Comparison of ENCODE assay signal across 14 cellular contexts in genomic region chr11:47587733-47588326, GRCh38. TPM values are rescaled to one million over a fixed set of nuclear protein-coding genes. Genes with fewer than 3 reads are reported as not detected.
DNase-seq lines count a peak whose midpoint lies in the region; ATAC-seq, FAIRE-seq and TF ChIP-seq lines count a peak whose summit lies in the region.
"Had no signal": no experiment of that assay in that cellular context is flagged by ENCODE, and none has a peak within 500 bp of the region (broad histone marks: within the 10 kb centered on the region; RNA-seq: fewer than 3 reads in every experiment).

No MANE protein-coding gene starts in this region.

- peak in 3 of 4 donors; percentile 21 to 72 (median 62) for ATAC-seq in heart left ventricle
- ATAC-seq in pancreas, result peak in 3 of 4 donors; percentile 22 to 84 (median 72)
- ATAC-seq: naive thymus-derived CD8-positive, alpha-beta T cell; stimulated activated naive CD8-positive, alpha-beta T cell treated with anti-CD3 and anti-CD28 coated beads, Interleukin-15, Interleukin-2, amounts not matched to agents 100 U/mL and 50 U/mL, for 24 hours had no signal

- WGBS in heart left ventricle, 4 donors, result 68 to 89% (median 78%) methylated on average over 11 to 14 of the region's 14 CpGs
- WGBS in pancreas, 2 donors, result 68 to 76% methylated on average over 13 to 14 of the region's 14 CpGs

- no peak for TF ChIP-seq POLR2A in heart left ventricle (IDR thresholded peaks at IDR 0.05)

- H3K4me3 ChIP-seq in heart left ventricle (peak overlapping the region in 1 of 12 donors; percentile 38), pancreas (no peak overlapping the region)

- peaks cover 8% of the 10 kb centered on the region for H3K4me1 Mint-ChIP-seq in T-helper 2 cell treated with Interferon-gamma antibody and Interleukin-4, amounts not matched to agents 5 μg/mL and 100 μg/mL, for 36 hours (ENCODE audit: low read depth)

- H3K27ac Mint-ChIP-seq in T-helper 2 cell treated with Interferon-gamma antibody and Interleukin-4, amounts not matched to agents 5 μg/mL and 100 μg/mL, for 36 hours, result no peak overlapping the region
- H3K27ac Mint-ChIP-seq: endodermal cell had no signal

- H3K27ac ChIP-seq in heart left ventricle, result peak overlapping the region in 2 of 12 donors; percentile 14 to 60
- no peak overlapping the region for H3K27ac ChIP-seq in pancreas

- peaks cover 5% of the 10 kb centered on the region for H3K27me3 Mint-ChIP-seq in T-helper 2 cell treated with Interferon-gamma antibody and Interleukin-4, amounts not matched to agents 5 μg/mL and 100 μg/mL, for 36 hours (ENCODE audit: low read depth)

- no peak for FAIRE-seq in pancreas (lab: Jason Lieb, UNC)
- FAIRE-seq: GM18507, TTC549 had no signal

- H3K4me1 ChIP-seq in heart left ventricle, result peaks cover 0 to 26% (median 11%) of the 10 kb centered on the region in 12 donors
- no peaks in the 10 kb centered on the region for H3K4me1 ChIP-seq in pancreas

- no peak overlapping the region for H3K4me3 Mint-ChIP-seq in T-helper 2 cell treated with Interferon-gamma antibody and Interleukin-4, amounts not matched to agents 5 μg/mL and 100 μg/mL, for 36 hours
- H3K4me3 Mint-ChIP-seq: endodermal cell; naive thymus-derived CD8-positive, alpha-beta T cell had no signal

- peak; percentile 78 for DNase-seq in Ammon's horn (ENCODE audit: low spot score)
- DNase-seq in NOMO-1 treated with DMSO at 0.1 percent for 48 hours (lab: John Stamatoyannopoulos, UW; ENCODE audit: unreplicated experiment), result peak; percentile 91
- DNase-seq in heart left ventricle, result peak in 4 of 5 donors; percentile 52 to 80 (median 66)
- DNase-seq in pancreas, result peak in 1 of 6 donors; percentile 44
- no peak for DNase-seq in RPMI8226
- no peak for DNase-seq in HK-2 (ENCODE audit: unreplicated experiment)
- no peak for DNase-seq in NCI-H69 (lab: John Stamatoyannopoulos, UW)
- DNase-seq in T-helper 2 cell treated with Interferon-gamma antibody and Interleukin-4, amounts not matched to agents 5 μg/mL and 100 μg/mL, for 36 hours (ENCODE audit: low spot score), result no peak
- DNase-seq: endodermal cell; naive thymus-derived CD8-positive, alpha-beta T cell; NCI-H1417 treated with DMSO at 0.1 percent for 48 hours; stimulated activated naive CD8-positive, alpha-beta T cell treated with anti-CD3 and anti-CD28 coated beads, Interleukin-15, Interleukin-2, amounts not matched to agents 100 U/mL and 50 U/mL, for 24 hours had no signal

- intact Hi-C loops in heart left ventricle (cut with DNase I) (no loop called here), pancreas (cut with DNase I) (no loop called here)

- H3K36me3 ChIP-seq in heart left ventricle (peaks cover 0 to 25% (median 24%) of the 10 kb centered on the region in 9 donors), pancreas (peaks cover under 1 to 13% (median 11%) of the 10 kb centered on the region in 3 donors)

- peaks cover 12% of the 10 kb centered on the region for H3K36me3 Mint-ChIP-seq in T-helper 2 cell treated with Interferon-gamma antibody and Interleukin-4, amounts not matched to agents 5 μg/mL and 100 μg/mL, for 36 hours (ENCODE audit: low read depth)

- no peak for TF ChIP-seq CTCF in heart left ventricle (IDR thresholded peaks at IDR 0.05)
- no peak for TF ChIP-seq CTCF in pancreas (IDR thresholded peaks at IDR 0.05)

- no peaks in the 10 kb centered on the region for H3K9me3 Mint-ChIP-seq in T-helper 2 cell treated with Interferon-gamma antibody and Interleukin-4, amounts not matched to agents 5 μg/mL and 100 μg/mL, for 36 hours
- H3K9me3 Mint-ChIP-seq: naive thymus-derived CD8-positive, alpha-beta T cell had no signal

- peaks cover 0 to 28% (median 8%) of the 10 kb centered on the region in 9 donors for H3K27me3 ChIP-seq in heart left ventricle
- no peaks in the 10 kb centered on the region for H3K27me3 ChIP-seq in pancreas

- H3K9me3 ChIP-seq in heart left ventricle (no peaks in the 10 kb centered on the region), pancreas (no peaks in the 10 kb centered on the region)

RNA-seq across cellular contexts. Expression of gene FAM180B, which starts 1.4 kb away (rescaled TPM):
- total RNA-seq in heart left ventricle (1 to 10 TPM in 1 of 9 donors, under 1 TPM in 5, not detected in 3; 0.21 to 1.3 (median 0.39) TPM), pancreas (under 1 TPM in 1 of 6 donors, not detected in 5; 0.17 TPM)
- polyA plus RNA-seq in heart left ventricle (under 1 TPM in 1 of 2 donors, not detected in 1; 0.15 TPM), pancreas (not detected)
- polyA plus RNA-seq: naive thymus-derived CD8-positive, alpha-beta T cell had no signal

RNA-seq across cellular contexts. Expression of gene C1QTNF4, which starts 6.4 kb away (rescaled TPM):
- total RNA-seq in heart left ventricle, result 1 to 10 TPM in 2 of 9 donors, under 1 TPM in 6, not detected in 1; 0.23 to 1.5 (median 0.67) TPM
- polyA plus RNA-seq in heart left ventricle, result under 1 TPM; 0.64 to 0.91 TPM
- 1 to 10 TPM in 1 of 6 donors, under 1 TPM in 4, not detected in 1; 0.09 to 1.1 (median 0.20) TPM for total RNA-seq in pancreas
- 1 to 10 TPM; 1.3 to 3.6 TPM for polyA plus RNA-seq in pancreas

RNA-seq across cellular contexts. Expression of gene NDUFS3, which starts 9.0 kb away (rescaled TPM):
- total RNA-seq in heart left ventricle (100 to 1,000 TPM; 134 to 310 (median 236) TPM), pancreas (10 to 100 TPM; 28.8 to 48.5 (median 35.3) TPM)
- polyA plus RNA-seq in heart left ventricle (100 to 1,000 TPM; 222 to 478 TPM), pancreas (100 to 1,000 TPM in 1 of 2 donors, 10 to 100 TPM in 1; 85.8 to 113 TPM)

RNA-seq across cellular contexts. Expression of gene KBTBD4, which starts 9.1 kb away (rescaled TPM):
- 10 to 100 TPM; 10.7 to 23.7 (median 15.7) TPM for total RNA-seq in heart left ventricle
- 10 to 100 TPM in 1 of 2 donors, 1 to 10 TPM in 1; 5.0 to 12.8 TPM for polyA plus RNA-seq in heart left ventricle
- 1 to 10 TPM; 4.3 to 8.9 (median 6.7) TPM for total RNA-seq in pancreas
- polyA plus RNA-seq in pancreas, result 10 to 100 TPM in 1 of 2 donors, 1 to 10 TPM in 1; 3.5 to 13.0 TPM

RNA-seq across cellular contexts. Expression of gene PTPMT1, which starts 22.4 kb away (rescaled TPM):
- total RNA-seq in heart left ventricle (10 to 100 TPM; 17.4 to 77.4 (median 22.7) TPM), pancreas (10 to 100 TPM; 15.7 to 24.7 (median 19.6) TPM)
- polyA plus RNA-seq in heart left ventricle (10 to 100 TPM; 37.2 to 50.8 TPM), pancreas (10 to 100 TPM; 24.6 to 34.3 TPM)

Comparison
In these comparisons a context has a peak if more than half of its experiments do, and no peak if none do; other contexts are left out.
1. DNase-seq: peak in Ammon's horn (single experiment), NOMO-1 treated with DMSO at 0.1 percent for 48 hours (single experiment) and heart left ventricle (4 of 5); none in RPMI8226 (single experiment), HK-2 (single experiment), NCI-H69 (single experiment) and T-helper 2 cell treated with Interferon-gamma antibody and Interleukin-4, amounts not matched to agents 5 μg/mL and 100 μg/mL, for 36 hours (single experiment).